ENCODE assay signal across 19 cellular contexts in the genomic region with DNA sequence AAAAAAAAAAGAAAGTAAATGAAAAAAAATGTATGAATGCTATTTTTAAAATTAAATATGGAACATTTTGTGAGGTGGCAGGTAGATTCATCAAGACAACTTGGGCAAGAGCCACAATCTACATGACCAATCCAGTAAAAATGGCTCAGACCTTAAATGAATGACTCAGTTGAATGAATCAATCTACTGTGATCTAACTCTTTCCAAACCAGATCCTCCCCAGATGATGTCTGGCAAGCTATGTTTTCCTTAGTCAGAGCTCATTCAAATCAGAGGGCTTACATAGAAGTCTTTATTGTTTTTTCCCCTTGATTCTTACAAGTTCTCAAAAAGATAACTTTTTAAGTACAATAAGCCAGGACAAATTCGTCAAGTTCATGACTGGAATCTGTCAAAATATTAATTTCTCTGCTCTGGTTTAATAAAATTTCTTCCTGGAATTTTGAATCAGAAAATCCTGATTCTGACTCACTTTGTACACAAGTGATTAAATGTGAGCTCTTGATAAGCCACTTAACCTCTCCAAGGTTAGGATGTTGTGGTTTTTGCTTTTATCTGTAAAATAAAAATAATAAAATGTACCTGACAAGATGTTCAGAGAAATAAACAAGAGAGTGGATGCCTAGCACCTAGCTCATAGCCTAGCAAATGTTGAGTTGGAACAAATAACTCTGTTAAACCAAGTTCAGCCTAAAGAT.
DNase-seq lines count a peak whose midpoint lies in the region; ATAC-seq, FAIRE-seq and TF ChIP-seq lines count a peak whose summit lies in the region.
"Had no signal": no experiment of that assay in that cellular context is flagged by ENCODE, and none has a peak within 500 bp of the region (broad histone marks: within the 10 kb centered on the region; RNA-seq: fewer than 3 reads in every experiment).

No MANE protein-coding gene starts in this region.

- no peaks in the 10 kb centered on the region for H4K20me1 ChIP-seq in astrocyte (ENCODE audit: insufficient read depth, low read length)

- H2AFZ ChIP-seq in astrocyte (ENCODE audit: low read depth, low read length) = no peak overlapping the region

- peaks cover 10% of the 10 kb centered on the region for H3K4me1 ChIP-seq in astrocyte (ENCODE audit: insufficient read depth, low read length)
- H3K4me1 ChIP-seq in BE2C = no peaks in the 10 kb centered on the region

- H3K27ac Mint-ChIP-seq in activated CD4-positive, alpha-beta T cell treated with anti-CD3 and anti-CD28 coated beads for 36 hours = no peak overlapping the region
- no peak overlapping the region for H3K27ac Mint-ChIP-seq in astrocyte (ENCODE audit: unreplicated experiment)
- H3K27ac Mint-ChIP-seq: CD4-positive, CD25-positive, alpha-beta regulatory T cell; immature natural killer cell had no signal

- H3K27me3 ChIP-seq in astrocyte (ENCODE audit: insufficient read depth, low read length) (no peaks in the 10 kb centered on the region), BE2C (no peaks in the 10 kb centered on the region)

- H3K4me3 Mint-ChIP-seq in activated CD4-positive, alpha-beta T cell treated with anti-CD3 and anti-CD28 coated beads for 36 hours = no peak overlapping the region
- no peak overlapping the region for H3K4me3 Mint-ChIP-seq in astrocyte (ENCODE audit: unreplicated experiment)
- H3K4me3 Mint-ChIP-seq: CD4-positive, CD25-positive, alpha-beta regulatory T cell; immature natural killer cell had no signal

- no peaks in the 10 kb centered on the region for H3K4me1 Mint-ChIP-seq in activated CD4-positive, alpha-beta T cell treated with anti-CD3 and anti-CD28 coated beads for 36 hours
- H3K4me1 Mint-ChIP-seq in astrocyte (ENCODE audit: low read depth, unreplicated experiment) = no peaks in the 10 kb centered on the region
- H3K4me1 Mint-ChIP-seq: CD4-positive, CD25-positive, alpha-beta regulatory T cell; immature natural killer cell had no signal

- peak overlapping the region; percentile 32 for H3K9ac ChIP-seq in astrocyte (ENCODE audit: low read length)

- H3K27me3 Mint-ChIP-seq in activated CD4-positive, alpha-beta T cell treated with anti-CD3 and anti-CD28 coated beads for 36 hours = no peaks in the 10 kb centered on the region
- H3K27me3 Mint-ChIP-seq in astrocyte (ENCODE audit: low read depth, unreplicated experiment) = peaks cover 3% of the 10 kb centered on the region
- H3K27me3 Mint-ChIP-seq: CD4-positive, CD25-positive, alpha-beta regulatory T cell had no signal

- TF ChIP-seq CTCF in astrocyte (IDR thresholded peaks at IDR 0.05; ENCODE audit: insufficient read depth, low read depth, low read length) = no peak
- no peak for TF ChIP-seq CTCF in BE2C (IDR thresholded peaks at IDR 0.05; ENCODE audit: low read depth, low read length)

- no peaks in the 10 kb centered on the region for H3K36me3 Mint-ChIP-seq in activated CD4-positive, alpha-beta T cell treated with anti-CD3 and anti-CD28 coated beads for 36 hours (ENCODE audit: low read depth)
- H3K36me3 Mint-ChIP-seq in astrocyte (ENCODE audit: low read depth, unreplicated experiment) = no peaks in the 10 kb centered on the region
- H3K36me3 Mint-ChIP-seq: CD4-positive, CD25-positive, alpha-beta regulatory T cell; immature natural killer cell had no signal

- H3K9me3 Mint-ChIP-seq in activated CD4-positive, alpha-beta T cell treated with anti-CD3 and anti-CD28 coated beads for 36 hours (ENCODE audit: low read depth) = peaks cover 2% of the 10 kb centered on the region
- H3K9me3 Mint-ChIP-seq in astrocyte (ENCODE audit: unreplicated experiment) = peaks cover 4% of the 10 kb centered on the region

- intact Hi-C loops in activated CD4-positive, alpha-beta T cell treated with anti-CD3 and anti-CD28 coated beads for 36 hours (cut with DNase I, micrococcal nuclease) = no loop called here
- intact Hi-C loops in Right ventricle myocardium superior (cut with DNase I) = no loop called here

- FAIRE-seq in astrocyte (lab: Jason Lieb, UNC) = no peak
- FAIRE-seq: K562 had no signal

- ATAC-seq in activated CD4-positive, alpha-beta T cell treated with anti-CD3 and anti-CD28 coated beads for 36 hours = peak; percentile 33
- ATAC-seq in Right ventricle myocardium superior (ENCODE audit: poor library complexity) = no peak
- ATAC-seq: K562, mucosa of descending colon had no signal

- CTCF ChIA-PET in activated CD4-positive, alpha-beta T cell treated with anti-CD3 and anti-CD28 coated beads for 36 hours (lab: Charles Lee) = interaction anchor here (0.8 kb wide), 1 partner anchor 1361 kb away, joined by 3 read pairs; no protein-coding TSS in a partner anchor

- peak overlapping the region; percentile 78 for H3K27ac ChIP-seq in astrocyte (ENCODE audit: low read depth, low read length)

- no peak for DNase-seq in activated CD4-positive, alpha-beta T cell treated with anti-CD3 and anti-CD28 coated beads for 36 hours
- no peak for DNase-seq in activated CD4-positive, alpha-beta T cell treated with anti-CD3 and anti-CD28 coated beads for 48 hours
- peak; percentile 93 for DNase-seq in astrocyte (ENCODE audit: low read depth)
- DNase-seq in iris pigment epithelial cell (ENCODE audit: low read depth) = peak; percentile 51
- DNase-seq in Right ventricle myocardium superior = no peak
- no peak for DNase-seq in NOMO-1 treated with dmso at 0.1 percent for 144 hours (lab: John Stamatoyannopoulos, UW; ENCODE audit: unreplicated experiment)
- DNase-seq in BE2C = no peak
- no peak for DNase-seq in SIG-M5 (lab: John Stamatoyannopoulos, UW)
- DNase-seq: 8988T; activated CD4-positive, CD25-positive, alpha-beta regulatory T cell; activated gamma-delta T cell treated with Interleukin-2 at 50 U/mL for 16 hours; CD4-positive, CD25-positive, alpha-beta regulatory T cell; effector CD8-positive, alpha-beta T cell; immature natural killer cell; mucosa of descending colon; NCI-H146; posterior cingulate gyrus; SW 1271 had no signal

- no peaks in the 10 kb centered on the region for H3K79me2 ChIP-seq in astrocyte (ENCODE audit: insufficient read depth, low read length)

- POLR2A ChIA-PET in activated CD4-positive, alpha-beta T cell treated with anti-CD3 and anti-CD28 coated beads for 36 hours (lab: Charles Lee) = no interaction called here

- peak overlapping the region; percentile 44 for H3K4me2 ChIP-seq in astrocyte (ENCODE audit: low read length)

- H3K9me3 ChIP-seq in astrocyte (ENCODE audit: insufficient read depth, low read depth, low read length) = no peaks in the 10 kb centered on the region
- H3K9me3 ChIP-seq in BE2C = no peaks in the 10 kb centered on the region
- H3K9me3 ChIP-seq: mucosa of descending colon had no signal

- no peaks in the 10 kb centered on the region for H3K36me3 ChIP-seq in astrocyte (ENCODE audit: insufficient read depth, low read length)
- H3K36me3 ChIP-seq in BE2C = no peaks in the 10 kb centered on the region

- H3K4me3 ChIP-seq in astrocyte (ENCODE audit: insufficient read depth, low read depth, low read length) (no peak overlapping the region), BE2C (ENCODE audit: low read depth, low read length) (no peak overlapping the region)
- H3K4me3 ChIP-seq: K562, mucosa of descending colon had no signal

Comparison
In these comparisons a context has a peak if more than half of its experiments do, and no peak if none do; other contexts are left out.
1. DNase-seq: peak in astrocyte (single experiment) and iris pigment epithelial cell (single experiment); none in activated CD4-positive, alpha-beta T cell treated with anti-CD3 and anti-CD28 coated beads for 36 hours (single experiment), activated CD4-positive, alpha-beta T cell treated with anti-CD3 and anti-CD28 coated beads for 48 hours (single experiment), Right ventricle myocardium superior (single experiment), NOMO-1 treated with dmso at 0.1 percent for 144 hours (single experiment), BE2C (single experiment) and SIG-M5 (single experiment).